Comparison of ENCODE assay signal across 1 cellular context in genomic region chr2:216405588-216405987, GRCh38.
TF ChIP-seq lines count a peak whose summit lies in the region.

No MANE protein-coding gene starts in this region.

TF ChIP-seq in HepG2, 621 proteins besides CTCF, POLR2A, EP300 and RAD21:
- TF ChIP-seq, protein P1, sequence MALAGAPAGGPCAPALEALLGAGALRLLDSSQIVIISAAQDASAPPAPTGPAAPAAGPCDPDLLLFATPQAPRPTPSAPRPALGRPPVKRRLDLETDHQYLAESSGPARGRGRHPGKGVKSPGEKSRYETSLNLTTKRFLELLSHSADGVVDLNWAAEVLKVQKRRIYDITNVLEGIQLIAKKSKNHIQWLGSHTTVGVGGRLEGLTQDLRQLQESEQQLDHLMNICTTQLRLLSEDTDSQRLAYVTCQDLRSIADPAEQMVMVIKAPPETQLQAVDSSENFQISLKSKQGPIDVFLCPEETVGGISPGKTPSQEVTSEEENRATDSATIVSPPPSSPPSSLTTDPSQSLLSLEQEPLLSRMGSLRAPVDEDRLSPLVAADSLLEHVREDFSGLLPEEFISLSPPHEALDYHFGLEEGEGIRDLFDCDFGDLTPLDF (CRISPR knock-in tag; IDR thresholded peaks at IDR 0.05): no peak
- TF ChIP-seq GATA4 (IDR thresholded peaks at IDR 0.05; ENCODE audit: borderline replicate concordance, low read depth): no peak
- no peak for TF ChIP-seq ZNF772 (CRISPR knock-in tag; IDR thresholded peaks at IDR 0.05)
- TF ChIP-seq EEA1 (CRISPR knock-in tag; IDR thresholded peaks at IDR 0.05; ENCODE audit: borderline replicate concordance): no peak
- TF ChIP-seq, protein P2, sequence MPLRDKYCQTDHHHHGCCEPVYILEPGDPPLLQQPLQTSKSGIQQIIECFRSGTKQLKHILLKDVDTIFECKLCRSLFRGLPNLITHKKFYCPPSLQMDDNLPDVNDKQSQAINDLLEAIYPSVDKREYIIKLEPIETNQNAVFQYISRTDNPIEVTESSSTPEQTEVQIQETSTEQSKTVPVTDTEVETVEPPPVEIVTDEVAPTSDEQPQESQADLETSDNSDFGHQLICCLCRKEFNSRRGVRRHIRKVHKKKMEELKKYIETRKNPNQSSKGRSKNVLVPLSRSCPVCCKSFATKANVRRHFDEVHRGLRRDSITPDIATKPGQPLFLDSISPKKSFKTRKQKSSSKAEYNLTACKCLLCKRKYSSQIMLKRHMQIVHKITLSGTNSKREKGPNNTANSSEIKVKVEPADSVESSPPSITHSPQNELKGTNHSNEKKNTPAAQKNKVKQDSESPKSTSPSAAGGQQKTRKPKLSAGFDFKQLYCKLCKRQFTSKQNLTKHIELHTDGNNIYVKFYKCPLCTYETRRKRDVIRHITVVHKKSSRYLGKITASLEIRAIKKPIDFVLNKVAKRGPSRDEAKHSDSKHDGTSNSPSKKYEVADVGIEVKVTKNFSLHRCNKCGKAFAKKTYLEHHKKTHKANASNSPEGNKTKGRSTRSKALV (CRISPR knock-in tag; IDR thresholded peaks at IDR 0.05): no peak
- no peak for TF ChIP-seq SPEN (CRISPR knock-in tag; IDR thresholded peaks at IDR 0.05; ENCODE audit: low read depth)
- no peak for TF ChIP-seq ZNF260 (CRISPR knock-in tag; IDR thresholded peaks at IDR 0.05; ENCODE audit: borderline replicate concordance, low read depth)
- TF ChIP-seq ZNF136 (CRISPR knock-in tag; IDR thresholded peaks at IDR 0.05; ENCODE audit: low read depth): no peak
- no peak for TF ChIP-seq ZSCAN20 (CRISPR knock-in tag; IDR thresholded peaks at IDR 0.05; ENCODE audit: borderline replicate concordance)
- TF ChIP-seq SRSF4 (IDR thresholded peaks at IDR 0.05; ENCODE audit: low read depth, low read length, poor library complexity, severe bottlenecking): no peak
- no peak for TF ChIP-seq SNAPC4 (CRISPR knock-in tag; IDR thresholded peaks at IDR 0.05)
- TF ChIP-seq EZH2 (conservative IDR thresholded peaks at IDR 0.05; ENCODE audit: low read depth, low read length): no peak
- TF ChIP-seq WIZ (CRISPR knock-in tag; IDR thresholded peaks at IDR 0.05): no peak
- no peak for TF ChIP-seq NCOA1 (CRISPR knock-in tag; IDR thresholded peaks at IDR 0.05)
- TF ChIP-seq, protein P3, sequence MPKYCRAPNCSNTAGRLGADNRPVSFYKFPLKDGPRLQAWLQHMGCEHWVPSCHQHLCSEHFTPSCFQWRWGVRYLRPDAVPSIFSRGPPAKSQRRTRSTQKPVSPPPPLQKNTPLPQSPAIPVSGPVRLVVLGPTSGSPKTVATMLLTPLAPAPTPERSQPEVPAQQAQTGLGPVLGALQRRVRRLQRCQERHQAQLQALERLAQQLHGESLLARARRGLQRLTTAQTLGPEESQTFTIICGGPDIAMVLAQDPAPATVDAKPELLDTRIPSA (CRISPR knock-in tag; IDR thresholded peaks at IDR 0.05; ENCODE audit: borderline replicate concordance): no peak
TF ChIP-seq in HepG2: peak in this region for 0.
